Comparison of ENCODE assay signal across 27 cellular contexts in the genomic region with DNA sequence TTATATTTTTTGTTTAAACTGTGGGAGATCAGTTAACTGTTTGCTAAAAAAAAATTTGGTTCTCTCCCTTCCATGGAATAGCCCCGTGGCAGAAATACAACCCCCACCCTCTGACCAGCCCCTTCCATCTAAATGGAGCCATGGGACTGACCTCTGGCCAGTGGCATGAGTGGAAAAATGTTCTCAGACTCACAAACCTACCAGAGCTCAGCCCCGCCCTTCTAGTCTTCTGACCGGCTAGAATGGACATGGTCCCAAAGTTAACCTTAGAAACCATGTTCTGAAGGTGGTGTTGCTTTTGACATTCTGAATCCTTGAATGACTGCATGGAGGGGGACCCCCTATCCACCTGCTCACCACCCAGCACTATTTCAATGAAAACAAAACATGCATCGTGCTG. TPM values are rescaled to one million over a fixed set of nuclear protein-coding genes. Genes with fewer than 3 reads are reported as not detected.
"Had no signal": no experiment of that assay in that cellular context is flagged by ENCODE, and none has a peak within 500 bp of the region (broad histone marks: within the 10 kb centered on the region; RNA-seq: fewer than 3 reads in every experiment).

No MANE protein-coding gene starts in this region.

- H3K4me2 ChIP-seq: hepatocyte had no signal

- H2AFZ ChIP-seq: hepatocyte had no signal

- H3K79me2 ChIP-seq: hepatocyte had no signal

- H3K27me3 ChIP-seq: adrenal gland, ascending aorta, hepatocyte, sigmoid colon, upper lobe of left lung had no signal

- H3K27ac ChIP-seq: adrenal gland, ascending aorta, foreskin keratinocyte, hepatocyte, left ventricle myocardium inferior, sigmoid colon, upper lobe of left lung had no signal

- H3K27me3 Mint-ChIP-seq: activated naive CD8-positive, alpha-beta T cell had no signal

- H3K4me3 ChIP-seq: adrenal gland, ascending aorta, hepatocyte, left ventricle myocardium inferior, sigmoid colon, upper lobe of left lung had no signal

- H3K27ac Mint-ChIP-seq: activated naive CD8-positive, alpha-beta T cell; activated T-helper 2 cell treated with anti-CD3 and anti-CD28 coated beads, Interferon-gamma antibody, Interleukin-2, Interleukin-4, amounts not matched to agents 10 μg/mL and 5 μg/mL and 100 μg/mL, durations not matched to agents 14 hours and 24 hours and 36 hours; endodermal cell; T-helper 1 cell treated with Interleukin-12 subunit alpha and Interleukin-12 subunit beta and Interleukin-4 antibody, amounts not matched to agents 30 μg/mL and 1 μg/mL, for 36 hours had no signal

- DNase-seq: activated CD4-positive, alpha-beta T cell treated with anti-CD3 and anti-CD28 coated beads for 4 hours; activated CD4-positive, alpha-beta T cell treated with anti-CD3 and anti-CD28 coated beads, Interleukin-2, amount 50 U/mL, for 48 hours; activated CD4-positive, CD25-positive, alpha-beta regulatory T cell; activated naive CD4-positive, alpha-beta T cell; activated T-cell treated with anti-CD3 and anti-CD28 coated beads, Interleukin-2, amount 50 U/mL, for 4 hours; adrenal gland; cortex of kidney; endodermal cell; foreskin keratinocyte; kidney glomerular epithelial cell; left ventricle myocardium inferior; midbrain; nephron progenitor cell; occipital lobe; posterior cingulate gyrus; retina; sigmoid colon; stimulated activated CD4-positive, alpha-beta T cell treated with anti-CD3 and anti-CD28 coated beads, Interleukin-4, amount 100 ng/mL, for 24 hours; stimulated activated naive CD4-positive, alpha-beta T cell treated with Interleukin-2 at 50 U/mL for 16 hours; upper lobe of left lung had no signal

- H3K36me3 ChIP-seq: adrenal gland, ascending aorta, left ventricle myocardium inferior, sigmoid colon, upper lobe of left lung had no signal

- H3K4me1 Mint-ChIP-seq: central memory CD8-positive, alpha-beta T cell had no signal

- H3K9me3 Mint-ChIP-seq: activated T-cell treated with anti-CD3 and anti-CD28 coated beads, Interleukin-2, amount 50 U/mL, for 4 hours; activated T-helper 2 cell treated with anti-CD3 and anti-CD28 coated beads, Interferon-gamma antibody, Interleukin-2, Interleukin-4, amounts not matched to agents 10 μg/mL and 5 μg/mL and 100 μg/mL, durations not matched to agents 14 hours and 24 hours and 36 hours; central memory CD8-positive, alpha-beta T cell; endodermal cell; nephron progenitor cell; T-helper 1 cell treated with Interleukin-12 subunit alpha and Interleukin-12 subunit beta and Interleukin-4 antibody, amounts not matched to agents 30 μg/mL and 1 μg/mL, for 36 hours had no signal

- H3K9me3 ChIP-seq: adrenal gland, ascending aorta, left ventricle myocardium inferior, sigmoid colon, upper lobe of left lung had no signal

- H3K4me3 Mint-ChIP-seq: activated naive CD8-positive, alpha-beta T cell; activated T-cell treated with anti-CD3 and anti-CD28 coated beads, Interleukin-2, amount 50 U/mL, for 4 hours; central memory CD8-positive, alpha-beta T cell; endodermal cell; nephron progenitor cell; T-helper 1 cell treated with Interleukin-12 subunit alpha and Interleukin-12 subunit beta and Interleukin-4 antibody, amounts not matched to agents 30 μg/mL and 1 μg/mL, for 36 hours had no signal

- H3K36me3 Mint-ChIP-seq: activated naive CD8-positive, alpha-beta T cell had no signal

- H3K4me1 ChIP-seq: adrenal gland, ascending aorta, foreskin keratinocyte, sigmoid colon, upper lobe of left lung had no signal

RNA-seq across cellular contexts. Expression of a gene that starts 1.3 kb away (rescaled TPM):
- total RNA-seq: activated CD8-positive, alpha-beta memory T cell treated with anti-CD3 and anti-CD28 coated beads for 36 hours; activated T-cell treated with anti-CD3 and anti-CD28 coated beads, Interleukin-2, amount 50 U/mL, for 4 hours; activated T-helper 2 cell treated with anti-CD3 and anti-CD28 coated beads, Interferon-gamma antibody, Interleukin-2, Interleukin-4, amounts not matched to agents 10 μg/mL and 5 μg/mL and 100 μg/mL, durations not matched to agents 14 hours and 24 hours and 36 hours; ascending aorta; endodermal cell; foreskin keratinocyte; occipital lobe; sigmoid colon had no signal
- polyA plus RNA-seq: adrenal gland, foreskin keratinocyte had no signal
